14 cellular contexts compared by ENCODE assay signal in the genomic region with DNA sequence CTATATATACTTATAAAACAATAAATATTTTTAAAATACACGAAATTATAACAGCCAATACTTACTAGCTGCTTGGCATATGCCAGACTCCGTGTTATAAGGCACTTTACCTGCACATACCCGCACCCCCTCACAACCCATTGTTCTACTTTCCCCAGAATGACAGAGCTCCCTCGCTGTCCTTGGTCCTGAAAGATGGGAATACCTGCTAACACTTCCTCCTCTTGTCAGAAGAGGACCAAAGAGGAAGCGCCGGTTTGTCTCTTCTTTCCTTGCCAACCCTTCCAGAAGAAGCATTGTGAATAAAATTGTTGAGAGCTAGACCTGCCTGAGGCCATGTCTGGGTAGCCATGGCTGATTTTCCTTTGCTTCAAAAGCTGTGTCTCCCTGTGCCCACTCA.
A peak's percentile ranks its signal among the peaks of the same experiment; 100 is the strongest.
DNase-seq lines count a peak whose midpoint lies in the region; ATAC-seq and TF ChIP-seq lines count a peak whose summit lies in the region.
"Had no signal": no experiment of that assay in that cellular context is flagged by ENCODE, and none has a peak within 500 bp of the region (broad histone marks: within the 10 kb centered on the region; RNA-seq: fewer than 3 reads in every experiment).

No MANE protein-coding gene starts in this region.

- H3K9me3 Mint-ChIP-seq in activated naive CD4-positive, alpha-beta T cell treated with anti-CD3 and anti-CD28 coated beads for 36 hours = no peaks in the 10 kb centered on the region
- H3K9me3 Mint-ChIP-seq in activated CD8-positive, alpha-beta T cell treated with anti-CD3 and anti-CD28 coated beads, Interleukin-2, amount 10 ng/mL, durations not matched to agents 7 days and 5 days (ENCODE audit: insufficient read depth) = no peaks in the 10 kb centered on the region
- H3K9me3 Mint-ChIP-seq: mesothelial cell of epicardium had no signal

- TF ChIP-seq CTCF in NB4 (IDR thresholded peaks at IDR 0.05; ENCODE audit: low read depth, low read length) = no peak

- no peak overlapping the region for H3K4me3 Mint-ChIP-seq in activated naive CD4-positive, alpha-beta T cell treated with anti-CD3 and anti-CD28 coated beads for 36 hours
- no peak overlapping the region for H3K4me3 Mint-ChIP-seq in activated CD8-positive, alpha-beta T cell treated with anti-CD3 and anti-CD28 coated beads, Interleukin-2, amount 10 ng/mL, durations not matched to agents 7 days and 5 days
- H3K4me3 Mint-ChIP-seq: mesothelial cell of epicardium; stimulated activated effector memory CD8-positive, alpha-beta T cell treated with anti-CD3 and anti-CD28 coated beads, Interleukin-12 subunit alpha, Interleukin-12 subunit beta, amount 100 ng/mL, for 72 hours had no signal

- DNase-seq in activated naive CD4-positive, alpha-beta T cell treated with anti-CD3 and anti-CD28 coated beads for 36 hours = peak; percentile 13
- DNase-seq in activated naive CD4-positive, alpha-beta T cell treated with anti-CD3 and anti-CD28 coated beads, Interleukin-2, amount 50 U/mL, for 16 hours = no peak
- DNase-seq in NB4 (ENCODE audit: low read depth) (peak; percentile 68), retina (peak; percentile 28), HCEC 1CT (no peak), Ammon's horn (ENCODE audit: low spot score) (no peak)
- peak; percentile 24 for DNase-seq in activated CD8-positive, alpha-beta T cell treated with anti-CD3 and anti-CD28 coated beads, Interleukin-2, amount 10 ng/mL, durations not matched to agents 7 days and 5 days
- DNase-seq: activated gamma-delta T cell; NCI-H1417; NCI-H510A treated with DMSO at 0.1 percent for 48 hours; stimulated activated CD4-positive, alpha-beta T cell treated with anti-CD3 and anti-CD28 coated beads, Interleukin-1b, Interleukin-23, amount 100 ng/mL, for 48 hours had no signal

- intact Hi-C loops in activated naive CD4-positive, alpha-beta T cell treated with anti-CD3 and anti-CD28 coated beads for 36 hours (cut with micrococcal nuclease) = no loop called here

- ATAC-seq in activated CD8-positive, alpha-beta T cell treated with anti-CD3 and anti-CD28 coated beads, Interleukin-2, amount 10 ng/mL, durations not matched to agents 7 days and 5 days = no peak
- ATAC-seq in GM19455 (IDR thresholded peaks at IDR 0.05; ENCODE audit: unreplicated experiment) = no peak
- ATAC-seq: stimulated activated effector memory CD8-positive, alpha-beta T cell treated with anti-CD3 and anti-CD28 coated beads, Interleukin-12 subunit alpha, Interleukin-12 subunit beta, amount 100 ng/mL, for 72 hours had no signal

- TF ChIP-seq POLR2A in NB4 (IDR thresholded peaks at IDR 0.05; ENCODE audit: extremely low read depth, insufficient read length) = no peak

- POLR2A ChIA-PET in activated CD8-positive, alpha-beta T cell treated with anti-CD3 and anti-CD28 coated beads, Interleukin-2, amount 10 ng/mL, durations not matched to agents 7 days and 5 days (lab: Charles Lee) = no interaction called here

- no peak overlapping the region for H3K27ac Mint-ChIP-seq in activated naive CD4-positive, alpha-beta T cell treated with anti-CD3 and anti-CD28 coated beads for 36 hours
- H3K27ac Mint-ChIP-seq in activated CD8-positive, alpha-beta T cell treated with anti-CD3 and anti-CD28 coated beads, Interleukin-2, amount 10 ng/mL, durations not matched to agents 7 days and 5 days = no peak overlapping the region
- H3K27ac Mint-ChIP-seq: mesothelial cell of epicardium; stimulated activated effector memory CD8-positive, alpha-beta T cell treated with anti-CD3 and anti-CD28 coated beads, Interleukin-12 subunit alpha, Interleukin-12 subunit beta, amount 100 ng/mL, for 72 hours had no signal

- no peaks in the 10 kb centered on the region for H3K27me3 Mint-ChIP-seq in activated naive CD4-positive, alpha-beta T cell treated with anti-CD3 and anti-CD28 coated beads for 36 hours (ENCODE audit: low read depth)
- H3K27me3 Mint-ChIP-seq in activated CD8-positive, alpha-beta T cell treated with anti-CD3 and anti-CD28 coated beads, Interleukin-2, amount 10 ng/mL, durations not matched to agents 7 days and 5 days (ENCODE audit: low read depth) = no peaks in the 10 kb centered on the region

- H3K4me3 ChIP-seq in NB4 (ENCODE audit: low read depth, low read length) = no peak overlapping the region

- H3K4me1 Mint-ChIP-seq in activated naive CD4-positive, alpha-beta T cell treated with anti-CD3 and anti-CD28 coated beads for 36 hours (ENCODE audit: low read depth) = no peaks in the 10 kb centered on the region
- no peaks in the 10 kb centered on the region for H3K4me1 Mint-ChIP-seq in activated CD8-positive, alpha-beta T cell treated with anti-CD3 and anti-CD28 coated beads, Interleukin-2, amount 10 ng/mL, durations not matched to agents 7 days and 5 days (ENCODE audit: low read depth)
- H3K4me1 Mint-ChIP-seq: mesothelial cell of epicardium; stimulated activated effector memory CD8-positive, alpha-beta T cell treated with anti-CD3 and anti-CD28 coated beads, Interleukin-12 subunit alpha, Interleukin-12 subunit beta, amount 100 ng/mL, for 72 hours had no signal

- CTCF ChIA-PET in activated naive CD4-positive, alpha-beta T cell treated with anti-CD3 and anti-CD28 coated beads for 36 hours (lab: Charles Lee) = no interaction called here
- CTCF ChIA-PET in activated CD8-positive, alpha-beta T cell treated with anti-CD3 and anti-CD28 coated beads, Interleukin-2, amount 10 ng/mL, durations not matched to agents 7 days and 5 days (lab: Charles Lee) = no interaction called here

- H3K36me3 Mint-ChIP-seq in activated naive CD4-positive, alpha-beta T cell treated with anti-CD3 and anti-CD28 coated beads for 36 hours (ENCODE audit: low read depth) = no peaks in the 10 kb centered on the region
- no peaks in the 10 kb centered on the region for H3K36me3 Mint-ChIP-seq in activated CD8-positive, alpha-beta T cell treated with anti-CD3 and anti-CD28 coated beads, Interleukin-2, amount 10 ng/mL, durations not matched to agents 7 days and 5 days (ENCODE audit: low read depth)
- H3K36me3 Mint-ChIP-seq: mesothelial cell of epicardium; stimulated activated effector memory CD8-positive, alpha-beta T cell treated with anti-CD3 and anti-CD28 coated beads, Interleukin-12 subunit alpha, Interleukin-12 subunit beta, amount 100 ng/mL, for 72 hours had no signal

Comparison
In these comparisons a context has a peak if more than half of its experiments do, and no peak if none do; other contexts are left out.
1. DNase-seq: peak in activated naive CD4-positive, alpha-beta T cell treated with anti-CD3 and anti-CD28 coated beads for 36 hours (single experiment), NB4 (single experiment), activated CD8-positive, alpha-beta T cell treated with anti-CD3 and anti-CD28 coated beads, Interleukin-2, amount 10 ng/mL, durations not matched to agents 7 days and 5 days (single experiment) and retina (single experiment); none in activated naive CD4-positive, alpha-beta T cell treated with anti-CD3 and anti-CD28 coated beads, Interleukin-2, amount 50 U/mL, for 16 hours (single experiment), HCEC 1CT (single experiment) and Ammon's horn (single experiment).